ENCODE assay signal across 8 cellular contexts in genomic region chr14:31208546-31209424, GRCh38. TPM values are rescaled to one million over a fixed set of nuclear protein-coding genes. Genes with fewer than 3 reads are reported as not detected.
A peak's percentile ranks its signal among the peaks of the same experiment; 100 is the strongest.
DNase-seq lines count a peak whose midpoint lies in the region; ATAC-seq and TF ChIP-seq lines count a peak whose summit lies in the region.

No MANE protein-coding gene starts in this region.

- POLR2A ChIA-PET in activated CD4-positive, alpha-beta T cell treated with anti-CD3 and anti-CD28 coated beads for 36 hours (lab: Charles Lee), result interaction anchor here (0.6 to 2.1 kb wide), 8 partner anchors 10 to 212 kb away, joined by 3 to 8 read pairs (median 4); partner anchors contain the start of gene HEATR5A

- WGBS in psoas muscle, 3 donors, result 70 to 72% (median 71%) methylated on average over 16 of the region's 16 CpGs

- H3K4me1 ChIP-seq in psoas muscle, result peaks cover 20% of the 10 kb centered on the region

- CTCF ChIA-PET in activated CD4-positive, alpha-beta T cell treated with anti-CD3 and anti-CD28 coated beads for 36 hours (lab: Charles Lee), result interaction anchor here (0.7 to 2.6 kb wide), 15 partner anchors 10 to 256 kb away, joined by 3 to 12 read pairs (median 3); partner anchors contain the start of gene STRN3

- H3K27me3 Mint-ChIP-seq in activated CD4-positive, alpha-beta T cell treated with anti-CD3 and anti-CD28 coated beads for 36 hours, result no peaks in the 10 kb centered on the region

- H3K27me3 ChIP-seq in psoas muscle (ENCODE audit: insufficient read depth in 3 of 3, low read length in 2 of 3), result no peaks in the 10 kb centered on the region

- TF ChIP-seq CTCF in psoas muscle (IDR thresholded peaks at IDR 0.05), result no peak

- no peak for ATAC-seq in activated CD4-positive, alpha-beta T cell treated with anti-CD3 and anti-CD28 coated beads for 36 hours
- no peak for ATAC-seq in psoas muscle
- ATAC-seq in HG02852 (IDR thresholded peaks at IDR 0.05; ENCODE audit: unreplicated experiment), result no peak
- no peak for ATAC-seq in HG02981 (IDR thresholded peaks at IDR 0.05; ENCODE audit: unreplicated experiment)

- peaks cover 33% of the 10 kb centered on the region for H3K4me1 Mint-ChIP-seq in activated CD4-positive, alpha-beta T cell treated with anti-CD3 and anti-CD28 coated beads for 36 hours

- peak overlapping the region; percentile 92 for H3K4me3 ChIP-seq in psoas muscle

- H3K27ac ChIP-seq in epithelial cell of prostate, result peak overlapping the region; percentile 96
- peak overlapping the region; percentile 99 for H3K27ac ChIP-seq in psoas muscle

- no peaks in the 10 kb centered on the region for H3K9me3 Mint-ChIP-seq in activated CD4-positive, alpha-beta T cell treated with anti-CD3 and anti-CD28 coated beads for 36 hours (ENCODE audit: low read depth)

- no peaks in the 10 kb centered on the region for H3K9me3 ChIP-seq in psoas muscle

- H3K36me3 Mint-ChIP-seq in activated CD4-positive, alpha-beta T cell treated with anti-CD3 and anti-CD28 coated beads for 36 hours (ENCODE audit: low read depth), result peaks cover 15% of the 10 kb centered on the region

- intact Hi-C loops in activated CD4-positive, alpha-beta T cell treated with anti-CD3 and anti-CD28 coated beads for 36 hours (cut with DNase I, micrococcal nuclease), result loop anchor here (1.0 to 10.0 kb wide), 7 partner anchors 66 to 869 kb away; partner anchors contain the start of genes AP4S1 (in 1 of the 2), ARHGAP5 (in 1 of the 2), DTD2 (in 1 of the 2) and HEATR5A (in 1 of the 2)
- intact Hi-C loops in psoas muscle (cut with DNase I), result loop anchor here (5.0 to 10.0 kb wide), 3 partner anchors 116 to 149 kb away; no protein-coding TSS in a partner anchor

- DNase-seq in DMS153 treated with DMSO at 0.1 percent for 48 hours (lab: John Stamatoyannopoulos, UW; ENCODE audit: unreplicated experiment), result peak; percentile 63
- DNase-seq in DMS153 (lab: John Stamatoyannopoulos, UW), result no peak
- peak; percentile 68 for DNase-seq in activated CD4-positive, alpha-beta T cell treated with anti-CD3 and anti-CD28 coated beads for 36 hours
- no peak for DNase-seq in epithelial cell of prostate (ENCODE audit: low read depth, low spot score)
- no peak for DNase-seq in psoas muscle
- DNase-seq in iPS-NIHi11 (ENCODE audit: low spot score), result no peak

- H3K4me3 Mint-ChIP-seq in activated CD4-positive, alpha-beta T cell treated with anti-CD3 and anti-CD28 coated beads for 36 hours, result peak overlapping the region; percentile 85

- peaks cover 0 to 6% of the 10 kb centered on the region in 2 donors for H3K36me3 ChIP-seq in psoas muscle (ENCODE audit: insufficient read depth in 1 of 2, low read depth in 1 of 2)

- H3K27ac Mint-ChIP-seq in activated CD4-positive, alpha-beta T cell treated with anti-CD3 and anti-CD28 coated beads for 36 hours, result peak overlapping the region; percentile 99

RNA-seq across cellular contexts. Expression of gene HECTD1, which starts 1.2 kb away (rescaled TPM):
- 10 to 100 TPM; 87.1 to 89.5 TPM for total RNA-seq in activated CD4-positive, alpha-beta T cell treated with anti-CD3 and anti-CD28 coated beads for 36 hours
- 100 to 1,000 TPM; 189 to 405 (median 301) TPM for total RNA-seq in psoas muscle
- polyA plus RNA-seq in psoas muscle, result 100 to 1,000 TPM; 151 to 217 (median 188) TPM

Comparison
In these comparisons a context has a peak if more than half of its experiments do, and no peak if none do; other contexts are left out.
1. DNase-seq: peak in DMS153 treated with DMSO at 0.1 percent for 48 hours (single experiment) and activated CD4-positive, alpha-beta T cell treated with anti-CD3 and anti-CD28 coated beads for 36 hours (single experiment); none in DMS153 (single experiment), epithelial cell of prostate (single experiment), psoas muscle (0 of 2) and iPS-NIHi11 (single experiment).